ENCODE assay signal across 9 cellular contexts in the genomic region with DNA sequence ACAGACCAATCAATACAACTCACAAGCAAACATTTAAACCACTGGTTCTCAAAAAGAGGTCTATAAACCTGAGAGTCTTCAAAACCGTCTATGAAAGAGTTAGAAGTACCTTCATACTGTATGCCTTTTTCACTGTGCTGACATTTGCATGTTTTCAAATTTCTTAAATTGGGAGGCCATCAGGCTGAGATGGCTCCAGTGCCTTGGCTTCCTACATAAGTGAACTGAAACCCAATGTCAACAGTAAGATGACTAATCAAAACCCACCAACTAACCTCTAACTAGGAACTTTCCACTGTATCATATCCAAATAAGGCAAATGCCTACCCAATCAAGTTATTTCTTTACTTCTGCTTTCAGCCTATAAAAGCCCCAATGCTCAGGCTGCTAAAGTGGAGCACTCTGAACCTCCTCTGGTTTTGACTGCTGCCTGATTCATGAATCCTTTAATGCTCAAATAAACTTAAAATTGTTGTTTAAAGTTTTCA. TPM values are rescaled to one million over a fixed set of nuclear protein-coding genes. Genes with fewer than 3 reads are reported as not detected.
DNase-seq lines count a peak whose midpoint lies in the region; ATAC-seq and TF ChIP-seq lines count a peak whose summit lies in the region.
"Had no signal": no experiment of that assay in that cellular context is flagged by ENCODE, and none has a peak within 500 bp of the region (broad histone marks: within the 10 kb centered on the region; RNA-seq: fewer than 3 reads in every experiment).

No MANE protein-coding gene starts in this region.

- no peaks in the 10 kb centered on the region for H3K36me3 ChIP-seq in hepatocyte (replicated peaks; ENCODE audit: insufficient read depth, low read depth)

- H4K8ac ChIP-seq in H9 (replicated peaks; ENCODE audit: insufficient read length, low read depth, low read length): no peak overlapping the region

- H4K20me1 ChIP-seq in H9 (ENCODE audit: control insufficient read depth, insufficient read depth, insufficient read length): no peaks in the 10 kb centered on the region
- H4K20me1 ChIP-seq in hepatocyte (ENCODE audit: insufficient read depth, poor library complexity, severe bottlenecking): no peaks in the 10 kb centered on the region

- DNase-seq in H9 (no peak), NOMO-1 treated with dmso at 0.1 percent for 144 hours (lab: John Stamatoyannopoulos, UW; ENCODE audit: unreplicated experiment) (peak; percentile 61), kidney glomerular epithelial cell (lab: John Stamatoyannopoulos, UW) (peak; percentile 10), hepatocyte (ENCODE audit: low spot score) (no peak), inferior parietal cortex (ENCODE audit: extremely low spot score) (no peak), COLO668 (lab: John Stamatoyannopoulos, UW; ENCODE audit: unreplicated experiment) (no peak)
- no peak for DNase-seq in activated CD8-positive, alpha-beta memory T cell treated with anti-CD3 and anti-CD28 coated beads for 24 hours

- H2BK5ac ChIP-seq in H9 (ENCODE audit: insufficient read length, low read length): no peak overlapping the region

- H3K4me2 ChIP-seq in H9 (ENCODE audit: insufficient read depth, insufficient read length, low read length): no peak overlapping the region
- H3K4me2 ChIP-seq in hepatocyte: no peak overlapping the region

- no peak overlapping the region for H2BK12ac ChIP-seq in H9 (ENCODE audit: insufficient read length, low read depth, low read length)

- no peak overlapping the region for H2BK120ac ChIP-seq in H9 (ENCODE audit: low read depth, low read length, poor library complexity, severe bottlenecking)

- no peak overlapping the region for H3K9ac ChIP-seq in H9 (ENCODE audit: extremely low read depth, insufficient read length, low read length)

- H3K14ac ChIP-seq in H9 (ENCODE audit: insufficient read depth, low read length): no peak overlapping the region

- H2AFZ ChIP-seq in H9 (ENCODE audit: low read length): no peak overlapping the region
- no peak overlapping the region for H2AFZ ChIP-seq in hepatocyte

- WGBS in H9 (ENCODE audit: extremely low coverage, insufficient read length, low lambda C conversion rate): no CpG with 5 or more reads among the region's 1 CpG
- 94% methylated on average over 1 of the region's 1 CpG for WGBS in hepatocyte (ENCODE audit: low lambda C conversion rate, missing lambda C conversion rate)

- H4K91ac ChIP-seq in H9 (ENCODE audit: insufficient read length, low read depth, low read length): no peak overlapping the region

- no peak overlapping the region for H3K4me3 Mint-ChIP-seq in H9

- no peak overlapping the region for H3K27ac ChIP-seq in H9 (ENCODE audit: insufficient read length, low read depth, low read length)
- no peak overlapping the region for H3K27ac ChIP-seq in hepatocyte
- H3K27ac ChIP-seq: epithelial cell of prostate had no signal

- ATAC-seq in GM18517 (IDR thresholded peaks at IDR 0.05; ENCODE audit: unreplicated experiment): peak; percentile 69

- peaks cover 0 to 3% of the 10 kb centered on the region in 2 experiments; a peak in 1 of 5 replicates for H3K9me3 Mint-ChIP-seq in H9

- no peak overlapping the region for H2BK15ac ChIP-seq in H9 (ENCODE audit: low read depth, low read length)

- H3K23me2 ChIP-seq in H9 (ENCODE audit: insufficient read length, low read depth, low read length, poor library complexity, severe bottlenecking): no peaks in the 10 kb centered on the region

- no peak for TF ChIP-seq CTCF in H9 (conservative IDR thresholded peaks at IDR 0.05)
- TF ChIP-seq CTCF in hepatocyte (IDR thresholded peaks at IDR 0.05; ENCODE audit: poor library complexity): no peak

- H3K27ac Mint-ChIP-seq in H9: peak overlapping the region in 2 of 3 experiments; percentile 30 to 97; a peak in 2 of 7 replicates

- H3K9me3 ChIP-seq in H9 (ENCODE audit: control insufficient read depth, low read depth, low read length) (no peaks in the 10 kb centered on the region), hepatocyte (ENCODE audit: low read depth) (no peaks in the 10 kb centered on the region)

- H3K27me3 Mint-ChIP-seq in H9 (ENCODE audit: low read depth): no peaks in the 10 kb centered on the region

- H3K79me1 ChIP-seq in H9 (ENCODE audit: insufficient read depth, low read depth, low read length, poor library complexity, severe bottlenecking): peaks cover 2% of the 10 kb centered on the region

- no peak overlapping the region for H3T11ph ChIP-seq in H9 (ENCODE audit: low read length)

- no peaks in the 10 kb centered on the region for H3K4me1 ChIP-seq in H9 (ENCODE audit: insufficient read depth, low read length)
- no peaks in the 10 kb centered on the region for H3K4me1 ChIP-seq in hepatocyte (ENCODE audit: insufficient read depth)

- H3K4me1 Mint-ChIP-seq in H9: peaks cover 0 to 2% of the 10 kb centered on the region in 2 experiments; a peak in 1 of 4 replicates

- H2BK20ac ChIP-seq in H9 (ENCODE audit: low read depth, low read length, poor library complexity, severe bottlenecking): no peak overlapping the region

- H3K18ac ChIP-seq in H9 (ENCODE audit: insufficient read length, low read depth, low read length): no peak overlapping the region

- H2AK5ac ChIP-seq in H9 (ENCODE audit: insufficient read length, low read length): no peak overlapping the region

- no peaks in the 10 kb centered on the region for H3K9me2 ChIP-seq in hepatocyte (replicated peaks; ENCODE audit: insufficient read depth)

- peaks cover 20 to 34% (median 31%) of the 10 kb centered on the region in 3 experiments for H3K36me3 Mint-ChIP-seq in H9 (ENCODE audit: insufficient read depth in 1 of 3, low read depth in 3 of 3)

- H3K4ac ChIP-seq in H9 (ENCODE audit: low read depth, low read length): no peak overlapping the region

- H3K79me2 ChIP-seq in H9 (ENCODE audit: insufficient read depth, low read length) (no peaks in the 10 kb centered on the region), hepatocyte (peaks cover 42% of the 10 kb centered on the region)

- no peak overlapping the region for H3K4me3 ChIP-seq in hepatocyte

- no peak overlapping the region for H3K23ac ChIP-seq in H9 (ENCODE audit: insufficient read length, low read depth, low read length)

- H3K56ac ChIP-seq in H9 (ENCODE audit: insufficient read length, low read depth, low read length): no peak overlapping the region

- H4K5ac ChIP-seq in H9 (ENCODE audit: insufficient read length, low read depth, low read length): no peak overlapping the region

- H3K27me3 ChIP-seq in H9 (ENCODE audit: insufficient read depth, low read length): no peaks in the 10 kb centered on the region
- no peaks in the 10 kb centered on the region for H3K27me3 ChIP-seq in hepatocyte

RNA-seq across cellular contexts. Expression of gene FAM13B, which starts 35.1 kb away (rescaled TPM):
- total RNA-seq in H9 (2021) (23.0 and 23.1 TPM in 2 replicates), hepatocyte (19.6 and 22.7 TPM in 2 replicates)
- 8.1 and 9.4 TPM in 2 replicates for polyA plus RNA-seq in hepatocyte

Comparison
In these comparisons a context has a peak if more than half of its experiments do, and no peak if none do; other contexts are left out.
1. DNase-seq: peak in NOMO-1 treated with dmso at 0.1 percent for 144 hours (single experiment) and kidney glomerular epithelial cell (single experiment); none in H9 (single experiment), hepatocyte (single experiment), inferior parietal cortex (single experiment), COLO668 (single experiment) and activated CD8-positive, alpha-beta memory T cell treated with anti-CD3 and anti-CD28 coated beads for 24 hours (single experiment).